8 cellular contexts compared by ENCODE assay signal in the genomic region with DNA sequence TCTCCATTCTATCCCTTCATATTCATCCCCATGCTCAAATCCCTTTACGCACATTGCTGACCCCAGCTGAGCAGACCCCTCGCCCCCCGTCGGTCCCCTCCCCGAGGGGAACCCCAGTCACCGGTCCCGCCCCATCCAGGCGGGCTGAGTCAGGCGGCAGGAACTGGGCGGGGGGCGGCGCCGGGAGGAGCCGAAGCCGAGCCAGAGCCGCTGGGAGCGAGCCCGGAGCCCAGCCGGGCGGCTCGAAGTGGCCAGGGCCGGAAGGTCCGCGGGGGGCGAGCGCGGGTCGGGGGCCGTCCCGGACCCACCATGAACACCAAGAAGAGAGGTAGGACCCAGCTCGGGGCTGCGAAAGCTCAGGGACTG. TPM values are rescaled to one million over a fixed set of nuclear protein-coding genes. Genes with fewer than 3 reads are reported as not detected.
DNase-seq lines count a peak whose midpoint lies in the region; ATAC-seq and TF ChIP-seq lines count a peak whose summit lies in the region.

No MANE protein-coding gene starts in this region.

- TF ChIP-seq CTCF in OCI-LY7 (conservative IDR thresholded peaks at IDR 0.05; ENCODE audit: low read length), result no peak

- H3K4me3 Mint-ChIP-seq in activated naive CD8-positive, alpha-beta T cell, result peak overlapping the region; percentile 77

- no peaks in the 10 kb centered on the region for H3K27me3 Mint-ChIP-seq in activated naive CD8-positive, alpha-beta T cell

- H4K20me1 ChIP-seq in OCI-LY7 (ENCODE audit: insufficient read depth, low read length), result no peaks in the 10 kb centered on the region

- intact Hi-C loops in OCI-LY7 (cut with micrococcal nuclease; ENCODE audit: unreplicated experiment) (no loop called here), left cardiac atrium (cut with DNase I) (no loop called here), posterior vena cava (cut with DNase I) (loop anchor here in 1 of 2 donors (5.0 kb wide), 1 partner anchor 360 kb away; no protein-coding TSS in a partner anchor)

- no TSS peak for BruUV-seq in OCI-LY7 (replicated peaks; lab: Mats Ljungman, UMichigan)

- H3K4me2 ChIP-seq in OCI-LY7 (ENCODE audit: low read length), result peak overlapping the region; percentile 72

- H3K9me3 ChIP-seq in OCI-LY7 (ENCODE audit: low read length), result no peaks in the 10 kb centered on the region

- H3K27ac Mint-ChIP-seq in activated naive CD8-positive, alpha-beta T cell, result peak overlapping the region; percentile 55

- H3K4me3 ChIP-seq in OCI-LY7 (ENCODE audit: low read depth, low read length, poor library complexity, severe bottlenecking), result peak overlapping the region; percentile 61

- H3K36me3 ChIP-seq in OCI-LY7 (ENCODE audit: insufficient read depth, low read length), result peaks cover 8% of the 10 kb centered on the region; the same call in 1 of the 2 replicates

- no peaks in the 10 kb centered on the region for H3K9me2 ChIP-seq in OCI-LY7 (ENCODE audit: insufficient read depth, low read length)

- H3K27ac ChIP-seq in OCI-LY7 (ENCODE audit: low read depth, low read length, poor library complexity, severe bottlenecking), result no peak overlapping the region

- peak; percentile 46 for TF ChIP-seq POLR2A in GM18951 (IDR thresholded peaks at IDR 0.05; ENCODE audit: extremely low read depth, insufficient read depth, insufficient read length)

- POLR2A ChIA-PET in OCI-LY7 (lab: Charles Lee), result no interaction called here

- peaks cover 31% of the 10 kb centered on the region for H3K4me1 ChIP-seq in OCI-LY7 (ENCODE audit: insufficient read depth, low read length, poor library complexity, severe bottlenecking)

- no peak overlapping the region for H2AFZ ChIP-seq in OCI-LY7 (ENCODE audit: low read length)

- in situ Hi-C loops in GM18951 (cut with MboI; ENCODE audit: low sequenced_read_pairs, unreplicated experiment), result no loop called here

- no peaks in the 10 kb centered on the region for H3K36me3 Mint-ChIP-seq in activated naive CD8-positive, alpha-beta T cell

- DNase-seq in OCI-LY7 (ENCODE audit: low spot score) (no peak), left cardiac atrium (peak; percentile 84), posterior vena cava (ENCODE audit: low spot score) (peak; percentile 93), SW480 (ENCODE audit: low spot score) (no peak), NCI-H146 treated with DMSO at 0.1 percent for 48 hours (lab: John Stamatoyannopoulos, UW; ENCODE audit: unreplicated experiment) (no peak)

- no peaks in the 10 kb centered on the region for H3K9me3 Mint-ChIP-seq in activated naive CD8-positive, alpha-beta T cell (ENCODE audit: low read depth)

- H3K79me2 ChIP-seq in OCI-LY7 (ENCODE audit: insufficient read depth, low read depth, low read length), result no peaks in the 10 kb centered on the region

- peaks cover 23% of the 10 kb centered on the region for H3K4me1 Mint-ChIP-seq in activated naive CD8-positive, alpha-beta T cell (ENCODE audit: low read depth)

- ATAC-seq in left cardiac atrium (peak; percentile 79 to 82), GM18861 (IDR thresholded peaks at IDR 0.05; ENCODE audit: unreplicated experiment) (no peak)

- CTCF ChIA-PET in OCI-LY7 (lab: Charles Lee; ENCODE audit: unreplicated experiment), result no interaction called here

RNA-seq across cellular contexts. Expression of a gene that starts 8.6 kb away (rescaled TPM):
- total RNA-seq in OCI-LY7 (2014; rRNA removed; shearing (Covaris generic)), result 8.9 and 9.7 TPM in 2 replicates
- total RNA-seq in OCI-LY7 (2022) (26.4 and 40.2 TPM in 2 replicates), left cardiac atrium (10 to 100 TPM; 66.2 to 80.9 TPM), posterior vena cava (100 to 1,000 TPM in 1 of 2 donors, 10 to 100 TPM in 1; 92.5 to 123 TPM)

RNA-seq across cellular contexts. Expression of a gene that starts 25.1 kb away (rescaled TPM):
- 70.6 and 72.1 TPM in 2 replicates for total RNA-seq in OCI-LY7 (2014; rRNA removed; shearing (Covaris generic))
- 83.5 and 93.3 TPM in 2 replicates for total RNA-seq in OCI-LY7 (2022)
- 10 to 100 TPM; 22.7 to 25.7 TPM for total RNA-seq in left cardiac atrium
- 10 to 100 TPM; 27.6 to 27.8 TPM for total RNA-seq in posterior vena cava

RNA-seq across cellular contexts. Expression of a gene that starts 53.9 kb away (rescaled TPM):
- not detected in 2 replicates for total RNA-seq in OCI-LY7 (2014; rRNA removed; shearing (Covaris generic))
- 0.52 TPM in 1 of 2 replicates, not detected in the other for total RNA-seq in OCI-LY7 (2022)
- not detected for total RNA-seq in left cardiac atrium
- not detected for total RNA-seq in posterior vena cava

RNA-seq across cellular contexts. Expression of a gene that starts 56.3 kb away (rescaled TPM):
- total RNA-seq in OCI-LY7 (2014; rRNA removed; shearing (Covaris generic)), result 13.5 and 24.4 TPM in 2 replicates
- 34.0 and 38.0 TPM in 2 replicates for total RNA-seq in OCI-LY7 (2022)
- 10 to 100 TPM; 66.9 to 71.3 TPM for total RNA-seq in left cardiac atrium
- total RNA-seq in posterior vena cava, result 10 to 100 TPM; 56.7 to 73.4 TPM

Comparison
In these comparisons a context has a peak if more than half of its experiments do, and no peak if none do; other contexts are left out.
1. DNase-seq: peak in left cardiac atrium (single experiment) and posterior vena cava (single experiment); none in OCI-LY7 (single experiment), SW480 (single experiment) and NCI-H146 treated with DMSO at 0.1 percent for 48 hours (single experiment).